ENCODE assay signal across 8 cellular contexts in genomic region chr1:8395433-8395866, GRCh38.
DNase-seq lines count a peak whose midpoint lies in the region; FAIRE-seq and TF ChIP-seq lines count a peak whose summit lies in the region.

No MANE protein-coding gene starts in this region.

- H3K4me1 Mint-ChIP-seq in astrocyte (ENCODE audit: low read depth, unreplicated experiment) (peaks cover 56% of the 10 kb centered on the region), neural progenitor cell (peaks cover 55% of the 10 kb centered on the region)

- H3K27me3 Mint-ChIP-seq in astrocyte (ENCODE audit: low read depth, unreplicated experiment) (no peaks in the 10 kb centered on the region), neural progenitor cell (ENCODE audit: insufficient read depth, low read depth) (peaks cover 2% of the 10 kb centered on the region)

- H3K79me2 ChIP-seq in astrocyte (ENCODE audit: insufficient read depth, low read length) = peaks cover 60% of the 10 kb centered on the region
- peaks cover 85% of the 10 kb centered on the region for H3K79me2 ChIP-seq in neural progenitor cell (ENCODE audit: low read depth)

- TF ChIP-seq CTCF in astrocyte (IDR thresholded peaks at IDR 0.05; ENCODE audit: insufficient read depth, low read depth, low read length) = no peak
- no peak for TF ChIP-seq CTCF in neural progenitor cell (IDR thresholded peaks at IDR 0.05)

- H3K36me3 Mint-ChIP-seq in astrocyte (ENCODE audit: low read depth, unreplicated experiment) (peaks cover 9% of the 10 kb centered on the region), neural progenitor cell (peaks cover 27% of the 10 kb centered on the region)

- H3K9ac ChIP-seq in astrocyte (ENCODE audit: low read length) = peak overlapping the region; percentile 84
- H3K9ac ChIP-seq in neural progenitor cell = no peak overlapping the region

- no peaks in the 10 kb centered on the region for H3K9me3 ChIP-seq in astrocyte (ENCODE audit: insufficient read depth, low read depth, low read length)
- no peaks in the 10 kb centered on the region for H3K9me3 ChIP-seq in neural progenitor cell (ENCODE audit: low read depth)

- peak overlapping the region; percentile 91 for H3K27ac Mint-ChIP-seq in astrocyte (ENCODE audit: unreplicated experiment)
- H3K27ac Mint-ChIP-seq in neural progenitor cell = peak overlapping the region; percentile 71

- H3K4me2 ChIP-seq in astrocyte (ENCODE audit: low read length) = peak overlapping the region; percentile 80
- H3K4me2 ChIP-seq in neural progenitor cell = peak overlapping the region; percentile 68

- peak overlapping the region; percentile 41 for H3K4me3 Mint-ChIP-seq in astrocyte (ENCODE audit: unreplicated experiment)
- peak overlapping the region; percentile 60 for H3K4me3 Mint-ChIP-seq in neural progenitor cell

- H3K36me3 ChIP-seq in astrocyte (ENCODE audit: insufficient read depth, low read length) (peaks cover 4% of the 10 kb centered on the region), neural progenitor cell (no peaks in the 10 kb centered on the region)

- H2AFZ ChIP-seq in astrocyte (ENCODE audit: low read depth, low read length) (no peak overlapping the region), neural progenitor cell (replicated peaks) (no peak overlapping the region)

- peaks cover 4% of the 10 kb centered on the region for H4K20me1 ChIP-seq in astrocyte (ENCODE audit: insufficient read depth, low read length)
- H4K20me1 ChIP-seq in neural progenitor cell (ENCODE audit: low read depth) = peaks cover 71% of the 10 kb centered on the region

- DNase-seq in EH (ENCODE audit: low read depth) (peak; percentile 29), KG1 (lab: John Stamatoyannopoulos, UW) (peak; percentile 26), astrocyte (ENCODE audit: low read depth) (no peak), neural progenitor cell (ENCODE audit: low spot score) (no peak), NCI-H510A (lab: John Stamatoyannopoulos, UW) (no peak), NCI-H1092 (lab: John Stamatoyannopoulos, UW) (no peak), DMS114 treated with DMSO at 0.1 percent for 48 hours (lab: John Stamatoyannopoulos, UW; ENCODE audit: unreplicated experiment) (no peak)
- no peak for DNase-seq in stimulated activated CD4-positive, alpha-beta T cell treated with anti-CD3 and anti-CD28 coated beads, Interleukin-4, amount 100 ng/mL, for 1 hour

- H3K4me1 ChIP-seq in astrocyte (ENCODE audit: insufficient read depth, low read length) = peaks cover 43% of the 10 kb centered on the region
- peaks cover 43% of the 10 kb centered on the region for H3K4me1 ChIP-seq in neural progenitor cell

- H3F3A ChIP-seq in neural progenitor cell (ENCODE audit: low read depth) = peaks cover 32% of the 10 kb centered on the region

- H3K9me3 Mint-ChIP-seq in astrocyte (ENCODE audit: unreplicated experiment) (no peaks in the 10 kb centered on the region), neural progenitor cell (no peaks in the 10 kb centered on the region)

- H3K4me3 ChIP-seq in astrocyte (ENCODE audit: insufficient read depth, low read depth, low read length) (peak overlapping the region; percentile 7), neural progenitor cell (peak overlapping the region; percentile 21)

- FAIRE-seq in astrocyte (lab: Jason Lieb, UNC) = no peak

- H3K27ac ChIP-seq in astrocyte (ENCODE audit: low read depth, low read length) (peak overlapping the region; percentile 98), neural progenitor cell (peak overlapping the region; percentile 78)

- H3K27me3 ChIP-seq in astrocyte (ENCODE audit: insufficient read depth, low read length) = no peaks in the 10 kb centered on the region
- H3K27me3 ChIP-seq in neural progenitor cell = no peaks in the 10 kb centered on the region

Comparison
In these comparisons a context has a peak if more than half of its experiments do, and no peak if none do; other contexts are left out.
1. DNase-seq: peak in EH (single experiment) and KG1 (single experiment); none in astrocyte (single experiment), neural progenitor cell (single experiment), NCI-H510A (single experiment), NCI-H1092 (single experiment), stimulated activated CD4-positive, alpha-beta T cell treated with anti-CD3 and anti-CD28 coated beads, Interleukin-4, amount 100 ng/mL, for 1 hour (single experiment) and DMS114 treated with DMSO at 0.1 percent for 48 hours (single experiment).